Comparison of ENCODE assay signal across 24 cellular contexts in genomic region chr14:34810028-34810427, GRCh38.
"Had no signal": no experiment of that assay in that cellular context is flagged by ENCODE, and none has a peak within 500 bp of the region (broad histone marks: within the 10 kb centered on the region; RNA-seq: fewer than 3 reads in every experiment).

No MANE protein-coding gene starts in this region.

- DNase-seq: activated CD4-positive, alpha-beta T cell treated with anti-CD3 and anti-CD28 coated beads for 4 hours; activated CD4-positive, alpha-beta T cell treated with anti-CD3 and anti-CD28 coated beads, Interleukin-2, amount 50 U/mL, for 48 hours; activated CD4-positive, CD25-positive, alpha-beta regulatory T cell; activated effector memory CD4-positive, alpha-beta T cell treated with anti-CD3 and anti-CD28 coated beads, Interleukin-2, amount 50 U/mL, for 16 hours; activated naive CD4-positive, alpha-beta T cell treated with anti-CD3 and anti-CD28 coated beads, Interleukin-2, amount 10 ng/mL, durations not matched to agents 7 days and 5 days; activated T-cell treated with anti-CD3 and anti-CD28 coated beads, Interleukin-2, amount 50 U/mL, for 48 hours; central memory CD4-positive, alpha-beta T cell; esophagus squamous epithelium; left lung; mucosa of descending colon; stimulated activated CD4-positive, alpha-beta T cell treated with anti-CD3 and anti-CD28 coated beads, Interleukin-1b, Interleukin-23, amount 100 ng/mL, for 48 hours; stimulated activated CD4-positive, alpha-beta T cell treated with anti-CD3 and anti-CD28 coated beads, Interleukin-4, amount 100 ng/mL, for 4 hours; stimulated activated CD8-positive, alpha-beta memory T cell treated with anti-CD3 and anti-CD28 coated beads, Interleukin-4, amount 100 ng/mL, for 48 hours; stimulated activated naive CD4-positive, alpha-beta T cell; T-helper 1 cell; tibial artery had no signal

- H3K27me3 ChIP-seq: breast epithelium, esophagus squamous epithelium, left lung, right atrium auricular region, suprapubic skin, tibial artery had no signal

- H3K4me3 ChIP-seq: breast epithelium, esophagus squamous epithelium, left lung, lung, mucosa of descending colon, right atrium auricular region, smooth muscle cell, suprapubic skin, tibial artery had no signal

- H3K9me3 ChIP-seq: breast epithelium, esophagus squamous epithelium, left lung, mucosa of descending colon, right atrium auricular region, suprapubic skin, tibial artery had no signal

- H3K4me3 Mint-ChIP-seq: activated naive CD4-positive, alpha-beta T cell treated with anti-CD3 and anti-CD28 coated beads, Interleukin-2, amount 10 ng/mL, durations not matched to agents 7 days and 5 days; dendritic cell treated with granulocyte-macrophage colony-stimulating factor and Interleukin-4, amounts not matched to agents 40 ng/mL and 50 ng/mL, for 4 days; neural crest cell had no signal

- H3K4me2 ChIP-seq: smooth muscle cell had no signal

- H3K27me3 Mint-ChIP-seq: activated naive CD4-positive, alpha-beta T cell treated with anti-CD3 and anti-CD28 coated beads, Interleukin-2, amount 10 ng/mL, durations not matched to agents 7 days and 5 days; dendritic cell treated with granulocyte-macrophage colony-stimulating factor and Interleukin-4, amounts not matched to agents 40 ng/mL and 50 ng/mL, for 4 days had no signal

- H3K27ac Mint-ChIP-seq: activated naive CD4-positive, alpha-beta T cell treated with anti-CD3 and anti-CD28 coated beads, Interleukin-2, amount 10 ng/mL, durations not matched to agents 7 days and 5 days; dendritic cell treated with granulocyte-macrophage colony-stimulating factor and Interleukin-4, amounts not matched to agents 40 ng/mL and 50 ng/mL, for 4 days had no signal

- ATAC-seq: left lung, mucosa of descending colon had no signal

- H3K36me3 ChIP-seq: right atrium auricular region had no signal

- H3K4me1 ChIP-seq: breast epithelium, esophagus squamous epithelium, left lung, right atrium auricular region, suprapubic skin, tibial artery had no signal

- H3K27ac ChIP-seq: breast epithelium, epithelial cell of prostate, esophagus squamous epithelium, left lung, right atrium auricular region, suprapubic skin, tibial artery had no signal

- H3K4me1 Mint-ChIP-seq: neural crest cell had no signal
